In genomic region chr13:74025369-74025768, GRCh38 we compare ENCODE assay signal across 1 cellular context.
TF ChIP-seq lines count a peak whose summit lies in the region.

No MANE protein-coding gene starts in this region.

TF ChIP-seq in HepG2, 621 proteins besides CTCF, POLR2A, EP300 and RAD21 (continued from another document):
- TF ChIP-seq BCL3 (CRISPR knock-in tag; IDR thresholded peaks at IDR 0.05) = no peak
- no peak for TF ChIP-seq POGZ (CRISPR knock-in tag; IDR thresholded peaks at IDR 0.05)
- TF ChIP-seq FOXA1 (IDR thresholded peaks at IDR 0.05) = no peak
- TF ChIP-seq FOXA1 (CRISPR knock-in tag; IDR thresholded peaks at IDR 0.05) = no peak
- no peak for TF ChIP-seq GMEB1 (CRISPR knock-in tag; IDR thresholded peaks at IDR 0.05; ENCODE audit: borderline replicate concordance)
- TF ChIP-seq KAT8 (CRISPR knock-in tag; IDR thresholded peaks at IDR 0.05) = no peak
- no peak for TF ChIP-seq MAX (IDR thresholded peaks at IDR 0.05)
